8 cellular contexts compared by ENCODE assay signal in genomic region chr1:239952348-239953307, GRCh38.
DNase-seq lines count a peak whose midpoint lies in the region; ATAC-seq and TF ChIP-seq lines count a peak whose summit lies in the region.

No MANE protein-coding gene starts in this region.

- TF ChIP-seq POLR2A in gastrocnemius medialis (IDR thresholded peaks at IDR 0.05), result no peak

- H3K27me3 Mint-ChIP-seq in activated CD4-positive, alpha-beta T cell treated with anti-CD3 and anti-CD28 coated beads, Interleukin-2, amount 10 ng/mL, durations not matched to agents 24 days and 14 days, result no peaks in the 10 kb centered on the region
- no peaks in the 10 kb centered on the region for H3K27me3 Mint-ChIP-seq in T-helper 2 cell treated with Interferon-gamma antibody and Interleukin-4, amounts not matched to agents 5 μg/mL and 100 μg/mL, for 36 hours (ENCODE audit: low read depth)

- peak; percentile 56 for DNase-seq in activated CD4-positive, alpha-beta T cell treated with anti-CD3 and anti-CD28 coated beads, Interleukin-2, amount 10 ng/mL, durations not matched to agents 24 days and 14 days
- DNase-seq in activated CD4-positive, alpha-beta T cell treated with anti-CD3 and anti-CD28 coated beads for 1 hour, result no peak
- DNase-seq in UCSD-AML1 (lab: John Stamatoyannopoulos, UW; ENCODE audit: unreplicated experiment), result peak; percentile 25
- no peak for DNase-seq in lower lobe of right lung
- no peak for DNase-seq in gastrocnemius medialis
- DNase-seq in T-helper 2 cell treated with Interferon-gamma antibody and Interleukin-4, amounts not matched to agents 5 μg/mL and 100 μg/mL, for 36 hours (ENCODE audit: low spot score), result no peak
- DNase-seq in T1000 (lab: John Stamatoyannopoulos, UW), result no peak

- TF ChIP-seq CTCF in lower lobe of right lung (IDR thresholded peaks at IDR 0.05) (peak; percentile 46), gastrocnemius medialis (IDR thresholded peaks at IDR 0.05 in 4 of 5, conservative IDR thresholded peaks at IDR 0.05 in 1 of 5) (peak in 1 of 5 experiments; percentile 11)

- H3K27me3 ChIP-seq in lower lobe of right lung (ENCODE audit: low read depth), result no peaks in the 10 kb centered on the region
- H3K27me3 ChIP-seq in gastrocnemius medialis, result no peaks in the 10 kb centered on the region

- H3K4me3 ChIP-seq in lower lobe of right lung (no peak overlapping the region), gastrocnemius medialis (no peak overlapping the region)

- no peaks in the 10 kb centered on the region for H3K4me1 ChIP-seq in lower lobe of right lung
- H3K4me1 ChIP-seq in gastrocnemius medialis, result no peaks in the 10 kb centered on the region

- H3K27ac ChIP-seq in lower lobe of right lung (no peak overlapping the region), gastrocnemius medialis (no peak overlapping the region)

- no peak overlapping the region for H3K27ac Mint-ChIP-seq in activated CD4-positive, alpha-beta T cell treated with anti-CD3 and anti-CD28 coated beads, Interleukin-2, amount 10 ng/mL, durations not matched to agents 24 days and 14 days
- H3K27ac Mint-ChIP-seq in T-helper 2 cell treated with Interferon-gamma antibody and Interleukin-4, amounts not matched to agents 5 μg/mL and 100 μg/mL, for 36 hours, result no peak overlapping the region

- in situ Hi-C loops in gastrocnemius medialis (cut with MboI; ENCODE audit: low sequenced_read_pairs in 4 of 4), result no loop called here

- H3K9me3 ChIP-seq in lower lobe of right lung (no peaks in the 10 kb centered on the region), gastrocnemius medialis (no peaks in the 10 kb centered on the region)

- H3K36me3 Mint-ChIP-seq in activated CD4-positive, alpha-beta T cell treated with anti-CD3 and anti-CD28 coated beads, Interleukin-2, amount 10 ng/mL, durations not matched to agents 24 days and 14 days (ENCODE audit: low read depth), result no peaks in the 10 kb centered on the region
- no peaks in the 10 kb centered on the region for H3K36me3 Mint-ChIP-seq in T-helper 2 cell treated with Interferon-gamma antibody and Interleukin-4, amounts not matched to agents 5 μg/mL and 100 μg/mL, for 36 hours (ENCODE audit: low read depth)

- H3K9me3 Mint-ChIP-seq in activated CD4-positive, alpha-beta T cell treated with anti-CD3 and anti-CD28 coated beads, Interleukin-2, amount 10 ng/mL, durations not matched to agents 24 days and 14 days, result no peaks in the 10 kb centered on the region
- no peaks in the 10 kb centered on the region for H3K9me3 Mint-ChIP-seq in T-helper 2 cell treated with Interferon-gamma antibody and Interleukin-4, amounts not matched to agents 5 μg/mL and 100 μg/mL, for 36 hours

- H3K4me1 Mint-ChIP-seq in activated CD4-positive, alpha-beta T cell treated with anti-CD3 and anti-CD28 coated beads, Interleukin-2, amount 10 ng/mL, durations not matched to agents 24 days and 14 days, result no peaks in the 10 kb centered on the region
- no peaks in the 10 kb centered on the region for H3K4me1 Mint-ChIP-seq in T-helper 2 cell treated with Interferon-gamma antibody and Interleukin-4, amounts not matched to agents 5 μg/mL and 100 μg/mL, for 36 hours (ENCODE audit: low read depth)

- no peak overlapping the region for H3K4me3 Mint-ChIP-seq in activated CD4-positive, alpha-beta T cell treated with anti-CD3 and anti-CD28 coated beads, Interleukin-2, amount 10 ng/mL, durations not matched to agents 24 days and 14 days
- H3K4me3 Mint-ChIP-seq in T-helper 2 cell treated with Interferon-gamma antibody and Interleukin-4, amounts not matched to agents 5 μg/mL and 100 μg/mL, for 36 hours, result no peak overlapping the region

- no peaks in the 10 kb centered on the region for H3K36me3 ChIP-seq in lower lobe of right lung
- H3K36me3 ChIP-seq in gastrocnemius medialis, result no peaks in the 10 kb centered on the region

- ATAC-seq in HG02852 (IDR thresholded peaks at IDR 0.05; ENCODE audit: unreplicated experiment) (peak; percentile 45), lower lobe of right lung (no peak), gastrocnemius medialis (no peak)

- intact Hi-C loops in activated CD4-positive, alpha-beta T cell treated with anti-CD3 and anti-CD28 coated beads, Interleukin-2, amount 10 ng/mL, durations not matched to agents 24 days and 14 days (cut with micrococcal nuclease), result no loop called here
- intact Hi-C loops in lower lobe of right lung (cut with DNase I), result no loop called here
- intact Hi-C loops in gastrocnemius medialis (cut with DNase I; ENCODE audit: low total_unique reads), result no loop called here

Comparison
In these comparisons a context has a peak if more than half of its experiments do, and no peak if none do; other contexts are left out.
1. DNase-seq: peak in activated CD4-positive, alpha-beta T cell treated with anti-CD3 and anti-CD28 coated beads, Interleukin-2, amount 10 ng/mL, durations not matched to agents 24 days and 14 days (single experiment) and UCSD-AML1 (single experiment); none in activated CD4-positive, alpha-beta T cell treated with anti-CD3 and anti-CD28 coated beads for 1 hour (single experiment), lower lobe of right lung (single experiment), gastrocnemius medialis (0 of 2), T-helper 2 cell treated with Interferon-gamma antibody and Interleukin-4, amounts not matched to agents 5 μg/mL and 100 μg/mL, for 36 hours (single experiment) and T1000 (single experiment).